11 cellular contexts compared by ENCODE assay signal in the genomic region with DNA sequence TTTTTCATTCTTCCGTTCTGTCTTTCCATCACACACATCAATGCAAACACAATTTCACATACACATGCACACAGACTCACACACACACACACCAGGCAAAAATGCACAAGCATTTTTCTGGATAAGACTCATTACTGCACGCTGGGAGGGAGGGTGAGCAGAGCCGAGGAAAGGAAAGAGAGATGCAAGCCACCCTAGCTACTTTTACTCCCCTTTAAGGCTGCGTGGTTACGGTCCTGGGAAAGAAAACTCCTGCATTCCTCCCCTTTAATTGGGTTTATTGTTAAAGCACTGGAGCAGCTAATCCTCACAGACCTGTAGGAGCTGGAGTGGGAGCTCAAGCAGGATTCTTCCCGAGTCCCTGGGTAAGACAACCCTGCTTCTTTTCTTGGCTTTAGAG. TPM values are rescaled to one million over a fixed set of nuclear protein-coding genes. Genes with fewer than 3 reads are reported as not detected.
DNase-seq lines count a peak whose midpoint lies in the region; ATAC-seq, FAIRE-seq and TF ChIP-seq lines count a peak whose summit lies in the region.
"Had no signal": no experiment of that assay in that cellular context is flagged by ENCODE, and none has a peak within 500 bp of the region (broad histone marks: within the 10 kb centered on the region; RNA-seq: fewer than 3 reads in every experiment).

A gene (plus strand): TSS at position 307 of the 400 bp plus-strand sequence. CDS start 11,270 bp downstream, outside the sequence.

- H3K36me3 ChIP-seq in breast epithelium (no peaks in the 10 kb centered on the region), kidney epithelial cell (ENCODE audit: control insufficient read depth, insufficient read depth, low read length) (no peaks in the 10 kb centered on the region), vagina (no peaks in the 10 kb centered on the region)
- H3K36me3 ChIP-seq: BLaER1 had no signal

- no peak within 1 kb of the TSS for H3K4me3 Mint-ChIP-seq in MCF 10A (ENCODE audit: unreplicated experiment)
- H3K4me3 Mint-ChIP-seq in activated naive CD4-positive, alpha-beta T cell treated with anti-CD3 and anti-CD28 coated beads, Interleukin-2, amount 10 ng/mL, durations not matched to agents 7 days and 5 days, result no peak within 1 kb of the TSS

- H3K4me1 Mint-ChIP-seq in MCF 10A (ENCODE audit: insufficient read depth, unreplicated experiment), result peaks cover 10% of the 10 kb centered on the region
- H3K4me1 Mint-ChIP-seq in activated naive CD4-positive, alpha-beta T cell treated with anti-CD3 and anti-CD28 coated beads, Interleukin-2, amount 10 ng/mL, durations not matched to agents 7 days and 5 days, result peaks cover 2% of the 10 kb centered on the region

- TF ChIP-seq POLR2A in breast epithelium (IDR thresholded peaks at IDR 0.05) (no peak), vagina (IDR thresholded peaks at IDR 0.05) (no peak)

- BruUV-seq in MCF 10A (replicated peaks; lab: Mats Ljungman, UMichigan), result no TSS peak

- H3K4me1 ChIP-seq in breast epithelium (peaks cover 0 to 6% of the 10 kb centered on the region in 2 donors), vagina (peaks cover 9% of the 10 kb centered on the region)
- H3K4me1 ChIP-seq: BLaER1 had no signal

- peaks cover 0 to 30% of the 10 kb centered on the region in 2 donors for H3K27me3 ChIP-seq in breast epithelium
- peaks cover 5% of the 10 kb centered on the region for H3K27me3 ChIP-seq in kidney epithelial cell (ENCODE audit: control insufficient read depth, insufficient read depth, low read length)
- no peaks in the 10 kb centered on the region for H3K27me3 ChIP-seq in vagina
- H3K27me3 ChIP-seq: BLaER1 had no signal

- H3K9me3 ChIP-seq in breast epithelium (no peaks in the 10 kb centered on the region), vagina (no peaks in the 10 kb centered on the region)

- H3K4me3 ChIP-seq in breast epithelium (no peak within 1 kb of the TSS), astrocyte of the spinal cord (ENCODE audit: low read depth, low read length) (peak within 1 kb of the TSS; percentile 31), kidney epithelial cell (ENCODE audit: low read depth, low read length) (peak within 1 kb of the TSS; percentile 24), vagina (no peak within 1 kb of the TSS)
- H3K4me3 ChIP-seq: BLaER1 had no signal

- H3K27me3 Mint-ChIP-seq in MCF 10A (ENCODE audit: insufficient read depth, unreplicated experiment), result no peaks in the 10 kb centered on the region
- H3K27me3 Mint-ChIP-seq in activated naive CD4-positive, alpha-beta T cell treated with anti-CD3 and anti-CD28 coated beads, Interleukin-2, amount 10 ng/mL, durations not matched to agents 7 days and 5 days, result no peaks in the 10 kb centered on the region

- intact Hi-C loops in MCF 10A (cut with micrococcal nuclease) (no loop called here), breast epithelium (cut with DNase I; ENCODE audit: low total_unique reads) (no loop called here), vagina (cut with DNase I) (no loop called here)

- no peaks in the 10 kb centered on the region for H3K36me3 Mint-ChIP-seq in MCF 10A (ENCODE audit: insufficient read depth, unreplicated experiment)
- no peaks in the 10 kb centered on the region for H3K36me3 Mint-ChIP-seq in activated naive CD4-positive, alpha-beta T cell treated with anti-CD3 and anti-CD28 coated beads, Interleukin-2, amount 10 ng/mL, durations not matched to agents 7 days and 5 days

- DNase-seq in MCF 10A (ENCODE audit: unreplicated experiment) (peak; percentile 33), breast epithelium (ENCODE audit: low spot score in 2 of 2) (no peak), astrocyte of the spinal cord (ENCODE audit: low read depth, low spot score) (peak; percentile 72), kidney epithelial cell (ENCODE audit: low read depth) (peak; percentile 45), urothelium cell line (ENCODE audit: low spot score) (peak; percentile 46), vagina (ENCODE audit: extremely low spot score in 2 of 2) (no peak)
- DNase-seq in activated naive CD4-positive, alpha-beta T cell treated with anti-CD3 and anti-CD28 coated beads, Interleukin-2, amount 10 ng/mL, durations not matched to agents 7 days and 5 days, result no peak
- DNase-seq: SHP77 had no signal

- FAIRE-seq in urothelium cell line (lab: Jason Lieb, UNC), result no peak

- no peaks in the 10 kb centered on the region for H3K9me3 Mint-ChIP-seq in MCF 10A (ENCODE audit: unreplicated experiment)
- no peaks in the 10 kb centered on the region for H3K9me3 Mint-ChIP-seq in activated naive CD4-positive, alpha-beta T cell treated with anti-CD3 and anti-CD28 coated beads, Interleukin-2, amount 10 ng/mL, durations not matched to agents 7 days and 5 days

- CTCF ChIA-PET in MCF 10A (lab: Yijun Ruan, JAX), result interaction anchor here (0.5 to 19.8 kb wide), 15 partner anchors 8 to 165 kb away, joined by 3 to 394 read pairs (median 4); no protein-coding TSS in a partner anchor
- CTCF ChIA-PET in activated naive CD4-positive, alpha-beta T cell treated with anti-CD3 and anti-CD28 coated beads, Interleukin-2, amount 10 ng/mL, durations not matched to agents 7 days and 5 days (lab: Charles Lee), result interaction anchor here (0.5 to 5.5 kb wide), 9 partner anchors 9 to 318 kb away, joined by 3 to 24 read pairs (median 4); no protein-coding TSS in a partner anchor

- POLR2A ChIA-PET in MCF 10A (lab: Yijun Ruan, JAX), result interaction anchor here (0.6 to 1.3 kb wide), 9 partner anchors 14 to 233 kb away, joined by 3 to 5 read pairs (median 4); a partner anchor contains a TSS

- H3K27ac ChIP-seq in breast epithelium (no peak within 1 kb of the TSS), vagina (no peak within 1 kb of the TSS)
- H3K27ac ChIP-seq: BLaER1 had no signal

- H3K27ac Mint-ChIP-seq in MCF 10A (ENCODE audit: low read depth, unreplicated experiment), result no peak within 1 kb of the TSS
- H3K27ac Mint-ChIP-seq in activated naive CD4-positive, alpha-beta T cell treated with anti-CD3 and anti-CD28 coated beads, Interleukin-2, amount 10 ng/mL, durations not matched to agents 7 days and 5 days, result no peak within 1 kb of the TSS

- in situ Hi-C loops in astrocyte of the spinal cord (cut with HindIII; ENCODE audit: low sequenced_read_pairs), result no loop called here

- TF ChIP-seq CTCF in MCF 10A (IDR thresholded peaks at IDR 0.05; ENCODE audit: unreplicated experiment), result no peak
- TF ChIP-seq CTCF in breast epithelium (IDR thresholded peaks at IDR 0.05), result no peak
- no peak for TF ChIP-seq CTCF in astrocyte of the spinal cord (IDR thresholded peaks at IDR 0.05; ENCODE audit: low read depth, low read length)
- TF ChIP-seq CTCF in kidney epithelial cell (IDR thresholded peaks at IDR 0.05; ENCODE audit: insufficient read depth, low read length, poor library complexity, severe bottlenecking), result no peak
- no peak for TF ChIP-seq CTCF in vagina (IDR thresholded peaks at IDR 0.05)

- ATAC-seq in GM19463 (IDR thresholded peaks at IDR 0.05; ENCODE audit: unreplicated experiment), result no peak

RNA-seq across cellular contexts. Expression of the gene that starts here (rescaled TPM):
- total RNA-seq in MCF 10A (2022) (not detected in 2 replicates), breast epithelium (1 to 10 TPM in 1 of 3 donors, under 1 TPM in 1, not detected in 1; 0.16 to 1.8 TPM), kidney epithelial cell (0.14 and 0.21 TPM in 2 replicates), vagina (not detected)
- total RNA-seq: HT-29 had no signal

Comparison
In these comparisons a context has a peak if more than half of its experiments do, and no peak if none do; other contexts are left out.
1. Peak in DNase-seq in MCF 10A; RNA of the gene not detected or under 1 TPM.
2. Peak in DNase-seq and H3K4me3 ChIP-seq in kidney epithelial cell; RNA of the gene not detected or under 1 TPM.
3. DNase-seq: peak in astrocyte of the spinal cord (single experiment) and urothelium cell line (single experiment); none in breast epithelium (0 of 2), vagina (0 of 2) and activated naive CD4-positive, alpha-beta T cell treated with anti-CD3 and anti-CD28 coated beads, Interleukin-2, amount 10 ng/mL, durations not matched to agents 7 days and 5 days (single experiment).